7 cellular contexts compared by ENCODE assay signal in genomic region chr5:11814373-11814772, GRCh38.
"Had no signal": no experiment of that assay in that cellular context is flagged by ENCODE, and none has a peak within 500 bp of the region (broad histone marks: within the 10 kb centered on the region; RNA-seq: fewer than 3 reads in every experiment).

No MANE protein-coding gene starts in this region.

- H3K4me1 ChIP-seq: HAP-1 had no signal

- DNase-seq: GM23248, GOT3, H7, HFFc6, IMR-90 had no signal

- H3K27ac ChIP-seq: GM23248 had no signal

- ATAC-seq: HCT116 had no signal

- H3K4me3 Mint-ChIP-seq: HFFc6 had no signal

- H3K9ac ChIP-seq: GM23248 had no signal

- H3K4me3 ChIP-seq: GM23248, HAP-1 had no signal

- H3K36me3 ChIP-seq: HAP-1 had no signal

- H3K27ac Mint-ChIP-seq: HFFc6 had no signal

- H3K9me3 ChIP-seq: HAP-1 had no signal

- H2AFZ ChIP-seq: GM23248 had no signal
